9 cellular contexts compared by ENCODE assay signal in the genomic region with DNA sequence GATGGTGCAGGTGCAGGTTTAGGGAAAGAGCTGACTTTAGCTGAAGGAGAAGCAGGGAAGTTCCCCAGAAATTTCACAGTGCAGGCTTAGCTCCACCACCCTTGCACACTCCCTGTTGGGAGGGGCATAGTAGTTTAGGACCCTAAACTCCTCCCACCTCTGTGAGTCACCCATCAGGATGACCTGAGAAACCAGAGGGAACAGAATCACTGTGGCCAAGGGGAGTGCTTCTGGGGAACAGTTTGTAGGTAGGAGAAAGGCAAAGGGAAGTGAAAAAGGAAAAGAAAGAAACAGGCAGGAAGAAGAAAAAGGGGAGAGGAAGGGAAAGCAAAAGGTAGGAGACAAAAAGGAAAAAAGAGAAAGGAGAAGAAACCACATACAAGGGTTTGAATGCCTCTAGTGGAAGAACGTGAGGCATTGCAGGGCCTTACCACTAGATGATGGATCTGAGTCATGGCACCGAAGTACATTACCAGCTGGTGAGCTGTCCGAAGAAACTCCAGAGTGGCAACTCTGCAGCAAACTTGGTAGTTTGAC.
DNase-seq lines count a peak whose midpoint lies in the region; ATAC-seq and TF ChIP-seq lines count a peak whose summit lies in the region.
"Had no signal": no experiment of that assay in that cellular context is flagged by ENCODE, and none has a peak within 500 bp of the region (broad histone marks: within the 10 kb centered on the region; RNA-seq: fewer than 3 reads in every experiment).

No MANE protein-coding gene starts in this region.

- ATAC-seq in HG03095 (IDR thresholded peaks at IDR 0.05; ENCODE audit: unreplicated experiment) = peak; percentile 75

- H3K36me3 Mint-ChIP-seq in activated naive CD8-positive, alpha-beta T cell treated with anti-CD3 and anti-CD28 coated beads for 36 hours = no peaks in the 10 kb centered on the region
- H3K36me3 Mint-ChIP-seq: CD4-positive, CD25-positive, alpha-beta regulatory T cell had no signal

- peak; percentile 75 for TF ChIP-seq CTCF in fibroblast of the aortic adventitia (IDR thresholded peaks at IDR 0.05; ENCODE audit: insufficient read depth, low read length)

- H3K27ac Mint-ChIP-seq in activated naive CD8-positive, alpha-beta T cell treated with anti-CD3 and anti-CD28 coated beads for 36 hours = no peak overlapping the region
- H3K27ac Mint-ChIP-seq: CD4-positive, CD25-positive, alpha-beta regulatory T cell had no signal

- no peaks in the 10 kb centered on the region for H3K27me3 ChIP-seq in subcutaneous abdominal adipose tissue (ENCODE audit: control insufficient read depth in 5 of 5, insufficient read depth in 4 of 5, low read length in 5 of 5)

- no peaks in the 10 kb centered on the region for H3K9me3 ChIP-seq in subcutaneous abdominal adipose tissue (ENCODE audit: control insufficient read depth in 5 of 5, low read length in 5 of 5)

- no peaks in the 10 kb centered on the region for H3K27me3 Mint-ChIP-seq in activated naive CD8-positive, alpha-beta T cell treated with anti-CD3 and anti-CD28 coated beads for 36 hours
- H3K27me3 Mint-ChIP-seq: CD4-positive, CD25-positive, alpha-beta regulatory T cell had no signal

- H3K4me1 ChIP-seq in subcutaneous abdominal adipose tissue (ENCODE audit: control insufficient read depth in 5 of 5, insufficient read depth in 5 of 5, low read length in 5 of 5) = peaks cover 4 to 38% (median 32%) of the 10 kb centered on the region in 5 donors

- no peak overlapping the region for H3K9ac ChIP-seq in subcutaneous abdominal adipose tissue (ENCODE audit: low read length in 5 of 5)

- H3K4me3 Mint-ChIP-seq in activated naive CD8-positive, alpha-beta T cell treated with anti-CD3 and anti-CD28 coated beads for 36 hours = no peak overlapping the region
- H3K4me3 Mint-ChIP-seq: CD4-positive, CD25-positive, alpha-beta regulatory T cell had no signal

- H3K4me3 ChIP-seq in fibroblast of the aortic adventitia (ENCODE audit: low read depth, low read length) (no peak overlapping the region), subcutaneous abdominal adipose tissue (ENCODE audit: low read depth in 1 of 5, low read length in 5 of 5) (peak overlapping the region in 2 of 5 donors; percentile 17 to 32)

- H3K36me3 ChIP-seq in subcutaneous abdominal adipose tissue (ENCODE audit: control insufficient read depth in 5 of 5, insufficient read depth in 5 of 5, low read length in 5 of 5) = no peaks in the 10 kb centered on the region

- DNase-seq in NCI-H748 (lab: John Stamatoyannopoulos, UW; ENCODE audit: unreplicated experiment) (peak; percentile 19), NCI-H748 treated with DMSO at 0.1 percent for 48 hours (lab: John Stamatoyannopoulos, UW) (no peak), NOMO-1 treated with dmso at 0.1 percent for 144 hours (lab: John Stamatoyannopoulos, UW; ENCODE audit: unreplicated experiment) (peak; percentile 1), fibroblast of the aortic adventitia (ENCODE audit: low read depth) (peak; percentile 81), germinal center (ENCODE audit: low spot score) (no peak)
- no peak for DNase-seq in activated naive CD8-positive, alpha-beta T cell treated with anti-CD3 and anti-CD28 coated beads for 36 hours
- DNase-seq: CD4-positive, CD25-positive, alpha-beta regulatory T cell had no signal

- H3K27ac ChIP-seq in subcutaneous abdominal adipose tissue (ENCODE audit: low read depth, low read length) = peak overlapping the region; percentile 77

- H3K9me3 Mint-ChIP-seq in activated naive CD8-positive, alpha-beta T cell treated with anti-CD3 and anti-CD28 coated beads for 36 hours = no peaks in the 10 kb centered on the region

- no peaks in the 10 kb centered on the region for H3K4me1 Mint-ChIP-seq in activated naive CD8-positive, alpha-beta T cell treated with anti-CD3 and anti-CD28 coated beads for 36 hours
- H3K4me1 Mint-ChIP-seq: CD4-positive, CD25-positive, alpha-beta regulatory T cell had no signal

Comparison
In these comparisons a context has a peak if more than half of its experiments do, and no peak if none do; other contexts are left out.
1. DNase-seq: peak in NCI-H748 (single experiment), NOMO-1 treated with dmso at 0.1 percent for 144 hours (single experiment) and fibroblast of the aortic adventitia (single experiment); none in NCI-H748 treated with DMSO at 0.1 percent for 48 hours (single experiment), activated naive CD8-positive, alpha-beta T cell treated with anti-CD3 and anti-CD28 coated beads for 36 hours (single experiment) and germinal center (single experiment).